Comparison of ENCODE assay signal across 8 cellular contexts in the genomic region with DNA sequence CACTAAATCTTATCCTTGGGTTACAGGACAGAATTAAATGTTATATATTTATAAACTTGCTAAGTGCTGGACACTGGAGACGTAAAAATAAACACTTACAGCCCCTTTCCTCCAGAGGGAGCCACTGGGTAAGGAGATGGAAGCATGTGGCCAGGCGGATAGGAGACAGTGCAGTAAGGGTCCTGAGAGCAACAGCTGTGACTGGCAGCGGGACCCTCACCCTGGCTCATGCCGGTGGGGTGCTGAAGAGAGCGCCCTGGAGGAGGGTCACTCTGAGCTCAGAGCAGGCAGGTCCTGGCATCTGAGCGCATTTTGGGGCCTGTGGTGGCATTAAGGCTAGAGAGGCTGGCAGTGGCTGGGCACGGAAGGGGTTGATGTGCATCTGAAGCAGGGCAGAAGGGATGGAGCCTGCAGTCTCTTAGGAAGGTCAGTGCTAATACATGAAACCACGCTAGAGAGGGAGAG. TPM values are rescaled to one million over a fixed set of nuclear protein-coding genes. Genes with fewer than 3 reads are reported as not detected.
A peak's percentile ranks its signal among the peaks of the same experiment; 100 is the strongest.
DNase-seq lines count a peak whose midpoint lies in the region; ATAC-seq and TF ChIP-seq lines count a peak whose summit lies in the region.

No MANE protein-coding gene starts in this region.

- no peak for TF ChIP-seq EP300 in ovary (IDR thresholded peaks at IDR 0.05)

- no peak overlapping the region for H3K4me3 Mint-ChIP-seq in activated naive CD8-positive, alpha-beta T cell treated with anti-CD3 and anti-CD28 coated beads for 36 hours
- H3K4me3 Mint-ChIP-seq in immature natural killer cell: no peak overlapping the region

- peak overlapping the region; percentile 7 for H3K27ac Mint-ChIP-seq in activated naive CD8-positive, alpha-beta T cell treated with anti-CD3 and anti-CD28 coated beads for 36 hours
- peak overlapping the region in 4 of 6 donors; percentile 8 to 57 (median 46) for H3K27ac Mint-ChIP-seq in immature natural killer cell

- H3K27me3 ChIP-seq in heart left ventricle (no peaks in the 10 kb centered on the region), upper lobe of right lung (no peaks in the 10 kb centered on the region), ovary (no peaks in the 10 kb centered on the region)

- intact Hi-C loops in heart left ventricle (cut with DNase I) (no loop called here), cardiac septum (cut with DNase I) (no loop called here), upper lobe of right lung (cut with DNase I) (no loop called here), ovary (cut with DNase I) (no loop called here)

- WGBS in heart left ventricle, 4 donors: 81 to 84% (median 83%) methylated on average over 7 to 8 of the region's 8 CpGs
- WGBS in ovary, 3 donors: 79 to 80% (median 80%) methylated on average over 8 of the region's 8 CpGs

- H3K9me3 Mint-ChIP-seq in activated naive CD8-positive, alpha-beta T cell treated with anti-CD3 and anti-CD28 coated beads for 36 hours: no peaks in the 10 kb centered on the region
- peaks cover 0 to 2% (median 0%) of the 10 kb centered on the region in 6 donors for H3K9me3 Mint-ChIP-seq in immature natural killer cell

- no peak overlapping the region for H3K4me3 ChIP-seq in heart left ventricle
- H3K4me3 ChIP-seq in upper lobe of right lung: no peak overlapping the region
- no peak overlapping the region for H3K4me3 ChIP-seq in ovary

- H3K4me1 Mint-ChIP-seq in activated naive CD8-positive, alpha-beta T cell treated with anti-CD3 and anti-CD28 coated beads for 36 hours: peaks cover 3% of the 10 kb centered on the region
- peaks cover 0 to 22% of the 10 kb centered on the region in 2 donors for H3K4me1 Mint-ChIP-seq in immature natural killer cell

- H3K27me3 Mint-ChIP-seq in activated naive CD8-positive, alpha-beta T cell treated with anti-CD3 and anti-CD28 coated beads for 36 hours: no peaks in the 10 kb centered on the region
- peaks cover 0 to 2% (median 0%) of the 10 kb centered on the region in 3 donors for H3K27me3 Mint-ChIP-seq in immature natural killer cell (ENCODE audit: low read depth in 3 of 3)

- TF ChIP-seq CTCF in heart left ventricle (IDR thresholded peaks at IDR 0.05): peak; percentile 39 to 68 (median 56)
- TF ChIP-seq CTCF in upper lobe of right lung (IDR thresholded peaks at IDR 0.05): peak; percentile 52
- TF ChIP-seq CTCF in ovary (IDR thresholded peaks at IDR 0.05): no peak

- H3K4me1 ChIP-seq in heart left ventricle (peaks cover 0 to 8% (median 2%) of the 10 kb centered on the region in 12 donors), upper lobe of right lung (no peaks in the 10 kb centered on the region), ovary (ENCODE audit: insufficient read depth) (no peaks in the 10 kb centered on the region)

- peaks cover 8 to 100% (median 96%) of the 10 kb centered on the region in 9 donors for H3K36me3 ChIP-seq in heart left ventricle
- peaks cover 99% of the 10 kb centered on the region for H3K36me3 ChIP-seq in upper lobe of right lung
- H3K36me3 ChIP-seq in ovary: no peaks in the 10 kb centered on the region

- DNase-seq in heart left ventricle: no peak
- no peak for DNase-seq in cardiac septum (ENCODE audit: low spot score)
- DNase-seq in NCI-H1694 (lab: John Stamatoyannopoulos, UW): peak; percentile 29
- DNase-seq in activated naive CD8-positive, alpha-beta T cell treated with anti-CD3 and anti-CD28 coated beads for 36 hours: peak; percentile 33
- DNase-seq in immature natural killer cell: peak; percentile 22 to 45 (median 31)
- peak; percentile 55 for DNase-seq in upper lobe of right lung
- DNase-seq in ovary: no peak
- DNase-seq in NK-92 (lab: John Stamatoyannopoulos, UW; ENCODE audit: unreplicated experiment): no peak

- TF ChIP-seq POLR2A in heart left ventricle (IDR thresholded peaks at IDR 0.05) (no peak), ovary (IDR thresholded peaks at IDR 0.05) (no peak)

- H3K27ac ChIP-seq in heart left ventricle (no peak overlapping the region), upper lobe of right lung (no peak overlapping the region), ovary (no peak overlapping the region)

- H3K9me3 ChIP-seq in heart left ventricle: no peaks in the 10 kb centered on the region
- H3K9me3 ChIP-seq in upper lobe of right lung: no peaks in the 10 kb centered on the region
- H3K9me3 ChIP-seq in ovary: no peaks in the 10 kb centered on the region

- peaks cover 38% of the 10 kb centered on the region for H3K36me3 Mint-ChIP-seq in activated naive CD8-positive, alpha-beta T cell treated with anti-CD3 and anti-CD28 coated beads for 36 hours
- H3K36me3 Mint-ChIP-seq in immature natural killer cell: peaks cover 23 to 46% (median 35%) of the 10 kb centered on the region in 3 donors

- peak in 1 of 4 donors; percentile 14 for ATAC-seq in heart left ventricle
- peak; percentile 45 for ATAC-seq in upper lobe of right lung

RNA-seq across cellular contexts. Expression of gene SEC61A1, which starts 16.0 kb away (rescaled TPM):
- total RNA-seq in heart left ventricle: 100 to 1,000 TPM in 2 of 9 donors, 10 to 100 TPM in 7; 52.7 to 116 (median 78.2) TPM
- polyA plus RNA-seq in heart left ventricle: 100 to 1,000 TPM in 1 of 2 donors, 10 to 100 TPM in 1; 36.5 to 179 TPM
- total RNA-seq in cardiac septum: 91.3 TPM
- 100 to 1,000 TPM; 149 to 155 TPM for total RNA-seq in activated naive CD8-positive, alpha-beta T cell treated with anti-CD3 and anti-CD28 coated beads for 36 hours
- 100 to 1,000 TPM; 107 to 195 (median 172) TPM for polyA plus RNA-seq in immature natural killer cell
- total RNA-seq in upper lobe of right lung: 183 TPM
- total RNA-seq in ovary: 100 to 1,000 TPM in 6 of 7 donors, 10 to 100 TPM in 1; 52.3 to 165 (median 121) TPM
- 100 to 1,000 TPM in 1 of 2 donors, 10 to 100 TPM in 1; 72.0 to 217 TPM for polyA plus RNA-seq in ovary

RNA-seq across cellular contexts. Expression of gene RUVBL1, which starts 55.4 kb away (rescaled TPM):
- total RNA-seq in heart left ventricle: 10 to 100 TPM; 19.1 to 39.9 (median 26.2) TPM
- polyA plus RNA-seq in heart left ventricle: 10 to 100 TPM; 14.1 to 44.6 TPM
- 19.7 TPM for total RNA-seq in cardiac septum
- total RNA-seq in activated naive CD8-positive, alpha-beta T cell treated with anti-CD3 and anti-CD28 coated beads for 36 hours: 100 to 1,000 TPM; 120 to 122 TPM
- 10 to 100 TPM; 34.8 to 45.3 (median 44.3) TPM for polyA plus RNA-seq in immature natural killer cell
- total RNA-seq in upper lobe of right lung: 17.0 TPM
- 10 to 100 TPM; 15.6 to 34.6 (median 25.1) TPM for total RNA-seq in ovary
- polyA plus RNA-seq in ovary: 10 to 100 TPM; 16.3 to 37.9 TPM

Comparison
In these comparisons a context has a peak if more than half of its experiments do, and no peak if none do; other contexts are left out.
1. DNase-seq: peak in NCI-H1694 (single experiment), activated naive CD8-positive, alpha-beta T cell treated with anti-CD3 and anti-CD28 coated beads for 36 hours (single experiment), immature natural killer cell (3 of 3) and upper lobe of right lung (single experiment); none in heart left ventricle (0 of 5), cardiac septum (single experiment), ovary (0 of 5) and NK-92 (single experiment).
2. CTCF ChIP-seq: peak in heart left ventricle (12 of 12) and upper lobe of right lung (single experiment); none in ovary (0 of 3).